Comparison of ENCODE assay signal across 4 cellular contexts in the genomic region with DNA sequence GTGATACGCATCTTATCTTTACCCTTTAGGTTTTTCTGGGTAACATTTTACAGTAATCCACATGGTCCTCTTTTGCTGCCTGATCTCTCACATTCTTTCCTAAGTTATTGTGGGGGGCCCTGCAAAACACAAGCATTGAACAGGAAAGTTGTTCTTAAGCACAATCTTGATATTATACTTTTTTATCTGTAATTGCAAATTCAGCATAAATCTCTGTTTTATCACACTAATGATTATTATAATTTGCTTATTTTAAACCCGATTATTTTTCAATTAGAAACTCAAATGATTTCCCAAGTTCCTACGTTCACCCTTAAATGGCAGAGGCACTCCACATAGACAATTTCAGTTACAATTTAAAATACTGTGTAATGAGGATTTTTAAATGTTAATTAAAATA.
TF ChIP-seq lines count a peak whose summit lies in the region.

No MANE protein-coding gene starts in this region.

TF ChIP-seq in HepG2, 621 proteins besides CTCF, POLR2A, EP300 and RAD21:
- peak; percentile 65 to 86 for TF ChIP-seq MAFK (conservative IDR thresholded peaks at IDR 0.05 in 1 of 2, IDR thresholded peaks at IDR 0.05 in 1 of 2; ENCODE audit: low read length in 2 of 2)
- TF ChIP-seq, protein P1, sequence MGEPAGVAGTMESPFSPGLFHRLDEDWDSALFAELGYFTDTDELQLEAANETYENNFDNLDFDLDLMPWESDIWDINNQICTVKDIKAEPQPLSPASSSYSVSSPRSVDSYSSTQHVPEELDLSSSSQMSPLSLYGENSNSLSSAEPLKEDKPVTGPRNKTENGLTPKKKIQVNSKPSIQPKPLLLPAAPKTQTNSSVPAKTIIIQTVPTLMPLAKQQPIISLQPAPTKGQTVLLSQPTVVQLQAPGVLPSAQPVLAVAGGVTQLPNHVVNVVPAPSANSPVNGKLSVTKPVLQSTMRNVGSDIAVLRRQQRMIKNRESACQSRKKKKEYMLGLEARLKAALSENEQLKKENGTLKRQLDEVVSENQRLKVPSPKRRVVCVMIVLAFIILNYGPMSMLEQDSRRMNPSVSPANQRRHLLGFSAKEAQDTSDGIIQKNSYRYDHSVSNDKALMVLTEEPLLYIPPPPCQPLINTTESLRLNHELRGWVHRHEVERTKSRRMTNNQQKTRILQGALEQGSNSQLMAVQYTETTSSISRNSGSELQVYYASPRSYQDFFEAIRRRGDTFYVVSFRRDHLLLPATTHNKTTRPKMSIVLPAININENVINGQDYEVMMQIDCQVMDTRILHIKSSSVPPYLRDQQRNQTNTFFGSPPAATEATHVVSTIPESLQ (CRISPR knock-in tag; conservative IDR thresholded peaks at IDR 0.05): no peak
- TF ChIP-seq ZNF773 (CRISPR knock-in tag; IDR thresholded peaks at IDR 0.05; ENCODE audit: borderline replicate concordance): no peak
- no peak for TF ChIP-seq ZNF17 (CRISPR knock-in tag; IDR thresholded peaks at IDR 0.05)
- peak; percentile 74 for TF ChIP-seq MAFF (IDR thresholded peaks at IDR 0.05; ENCODE audit: low read depth, low read length)
- no peak for TF ChIP-seq ATRX (CRISPR knock-in tag; IDR thresholded peaks at IDR 0.05; ENCODE audit: borderline replicate concordance)

TF ChIP-seq in A549, 52 proteins besides CTCF, POLR2A, EP300 and RAD21:
- no peak for TF ChIP-seq RFX5 (IDR thresholded peaks at IDR 0.05)
- TF ChIP-seq, protein P2, sequence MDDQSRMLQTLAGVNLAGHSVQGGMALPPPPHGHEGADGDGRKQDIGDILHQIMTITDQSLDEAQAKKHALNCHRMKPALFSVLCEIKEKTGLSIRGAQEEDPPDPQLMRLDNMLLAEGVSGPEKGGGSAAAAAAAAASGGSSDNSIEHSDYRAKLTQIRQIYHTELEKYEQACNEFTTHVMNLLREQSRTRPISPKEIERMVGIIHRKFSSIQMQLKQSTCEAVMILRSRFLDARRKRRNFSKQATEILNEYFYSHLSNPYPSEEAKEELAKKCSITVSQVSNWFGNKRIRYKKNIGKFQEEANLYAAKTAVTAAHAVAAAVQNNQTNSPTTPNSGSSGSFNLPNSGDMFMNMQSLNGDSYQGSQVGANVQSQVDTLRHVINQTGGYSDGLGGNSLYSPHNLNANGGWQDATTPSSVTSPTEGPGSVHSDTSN (IDR thresholded peaks at IDR 0.05): no peak
- TF ChIP-seq, protein P3, sequence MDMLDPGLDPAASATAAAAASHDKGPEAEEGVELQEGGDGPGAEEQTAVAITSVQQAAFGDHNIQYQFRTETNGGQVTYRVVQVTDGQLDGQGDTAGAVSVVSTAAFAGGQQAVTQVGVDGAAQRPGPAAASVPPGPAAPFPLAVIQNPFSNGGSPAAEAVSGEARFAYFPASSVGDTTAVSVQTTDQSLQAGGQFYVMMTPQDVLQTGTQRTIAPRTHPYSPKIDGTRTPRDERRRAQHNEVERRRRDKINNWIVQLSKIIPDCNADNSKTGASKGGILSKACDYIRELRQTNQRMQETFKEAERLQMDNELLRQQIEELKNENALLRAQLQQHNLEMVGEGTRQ (IDR thresholded peaks at IDR 0.05): no peak
- TF ChIP-seq MAFK (IDR thresholded peaks at IDR 0.05; ENCODE audit: partially characterized antibody): peak; percentile 64

TF ChIP-seq in IMR-90, 13 proteins besides CTCF, POLR2A, EP300 and RAD21:
- TF ChIP-seq MAFK (IDR thresholded peaks at IDR 0.05; ENCODE audit: low read depth, low read length) (peak; percentile 54; the same call in 1 of the 2 replicates), CEBPB (IDR thresholded peaks at IDR 0.05; ENCODE audit: low read depth, low read length) (no peak), FOS (IDR thresholded peaks at IDR 0.05; ENCODE audit: low read depth, low read length) (no peak), SMC3 (IDR thresholded peaks at IDR 0.05; ENCODE audit: low read depth, low read length) (no peak)
- TF ChIP-seq, protein P4, sequence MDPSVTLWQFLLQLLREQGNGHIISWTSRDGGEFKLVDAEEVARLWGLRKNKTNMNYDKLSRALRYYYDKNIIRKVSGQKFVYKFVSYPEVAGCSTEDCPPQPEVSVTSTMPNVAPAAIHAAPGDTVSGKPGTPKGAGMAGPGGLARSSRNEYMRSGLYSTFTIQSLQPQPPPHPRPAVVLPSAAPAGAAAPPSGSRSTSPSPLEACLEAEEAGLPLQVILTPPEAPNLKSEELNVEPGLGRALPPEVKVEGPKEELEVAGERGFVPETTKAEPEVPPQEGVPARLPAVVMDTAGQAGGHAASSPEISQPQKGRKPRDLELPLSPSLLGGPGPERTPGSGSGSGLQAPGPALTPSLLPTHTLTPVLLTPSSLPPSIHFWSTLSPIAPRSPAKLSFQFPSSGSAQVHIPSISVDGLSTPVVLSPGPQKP (IDR thresholded peaks at IDR 0.05; ENCODE audit: borderline replicate concordance, low read depth, low read length): no peak

TF ChIP-seq in K562, 482 proteins besides CTCF, POLR2A, EP300 and RAD21:
- TF ChIP-seq MAFF (IDR thresholded peaks at IDR 0.05; ENCODE audit: low read length) (peak; percentile 36; the same call in 1 of the 2 replicates), ZNF444 (CRISPR knock-in tag; IDR thresholded peaks at IDR 0.05) (no peak), C11orf30 (IDR thresholded peaks at IDR 0.05; ENCODE audit: low read depth) (peak; percentile 46; the same call in 1 of the 2 replicates), ZNF316 (IDR thresholded peaks at IDR 0.05) (peak; percentile 73), MAFG (tag; conservative IDR thresholded peaks at IDR 0.05) (peak; percentile 32; the same call in 1 of the 2 replicates)
- TF ChIP-seq, protein P5, sequence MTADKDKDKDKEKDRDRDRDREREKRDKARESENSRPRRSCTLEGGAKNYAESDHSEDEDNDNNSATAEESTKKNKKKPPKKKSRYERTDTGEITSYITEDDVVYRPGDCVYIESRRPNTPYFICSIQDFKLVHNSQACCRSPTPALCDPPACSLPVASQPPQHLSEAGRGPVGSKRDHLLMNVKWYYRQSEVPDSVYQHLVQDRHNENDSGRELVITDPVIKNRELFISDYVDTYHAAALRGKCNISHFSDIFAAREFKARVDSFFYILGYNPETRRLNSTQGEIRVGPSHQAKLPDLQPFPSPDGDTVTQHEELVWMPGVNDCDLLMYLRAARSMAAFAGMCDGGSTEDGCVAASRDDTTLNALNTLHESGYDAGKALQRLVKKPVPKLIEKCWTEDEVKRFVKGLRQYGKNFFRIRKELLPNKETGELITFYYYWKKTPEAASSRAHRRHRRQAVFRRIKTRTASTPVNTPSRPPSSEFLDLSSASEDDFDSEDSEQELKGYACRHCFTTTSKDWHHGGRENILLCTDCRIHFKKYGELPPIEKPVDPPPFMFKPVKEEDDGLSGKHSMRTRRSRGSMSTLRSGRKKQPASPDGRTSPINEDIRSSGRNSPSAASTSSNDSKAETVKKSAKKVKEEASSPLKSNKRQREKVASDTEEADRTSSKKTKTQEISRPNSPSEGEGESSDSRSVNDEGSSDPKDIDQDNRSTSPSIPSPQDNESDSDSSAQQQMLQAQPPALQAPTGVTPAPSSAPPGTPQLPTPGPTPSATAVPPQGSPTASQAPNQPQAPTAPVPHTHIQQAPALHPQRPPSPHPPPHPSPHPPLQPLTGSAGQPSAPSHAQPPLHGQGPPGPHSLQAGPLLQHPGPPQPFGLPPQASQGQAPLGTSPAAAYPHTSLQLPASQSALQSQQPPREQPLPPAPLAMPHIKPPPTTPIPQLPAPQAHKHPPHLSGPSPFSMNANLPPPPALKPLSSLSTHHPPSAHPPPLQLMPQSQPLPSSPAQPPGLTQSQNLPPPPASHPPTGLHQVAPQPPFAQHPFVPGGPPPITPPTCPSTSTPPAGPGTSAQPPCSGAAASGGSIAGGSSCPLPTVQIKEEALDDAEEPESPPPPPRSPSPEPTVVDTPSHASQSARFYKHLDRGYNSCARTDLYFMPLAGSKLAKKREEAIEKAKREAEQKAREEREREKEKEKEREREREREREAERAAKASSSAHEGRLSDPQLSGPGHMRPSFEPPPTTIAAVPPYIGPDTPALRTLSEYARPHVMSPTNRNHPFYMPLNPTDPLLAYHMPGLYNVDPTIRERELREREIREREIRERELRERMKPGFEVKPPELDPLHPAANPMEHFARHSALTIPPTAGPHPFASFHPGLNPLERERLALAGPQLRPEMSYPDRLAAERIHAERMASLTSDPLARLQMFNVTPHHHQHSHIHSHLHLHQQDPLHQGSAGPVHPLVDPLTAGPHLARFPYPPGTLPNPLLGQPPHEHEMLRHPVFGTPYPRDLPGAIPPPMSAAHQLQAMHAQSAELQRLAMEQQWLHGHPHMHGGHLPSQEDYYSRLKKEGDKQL (CRISPR knock-in tag; IDR thresholded peaks at IDR 0.05; ENCODE audit: borderline replicate concordance): no peak
TF ChIP-seq in K562: peak in this region for 4.
